In the genomic region with DNA sequence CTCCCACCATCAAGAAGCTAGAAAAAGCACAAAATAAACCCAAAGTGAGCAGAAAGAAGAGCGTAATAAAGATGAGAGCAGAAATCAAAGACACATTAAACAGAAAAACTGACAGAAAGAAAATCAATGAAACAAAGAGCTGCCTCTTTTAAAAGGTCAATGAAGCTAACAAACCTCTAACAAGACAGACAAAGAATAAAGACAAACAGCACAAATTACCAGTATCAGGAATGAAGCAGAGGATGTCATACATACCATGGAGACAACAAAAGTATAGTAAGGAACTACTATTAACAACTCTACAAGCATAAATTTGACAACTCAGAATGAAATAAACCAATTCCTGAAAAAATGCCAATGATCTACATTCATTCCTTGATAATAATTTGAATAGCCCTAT, we compare ENCODE assay signal across 8 cellular contexts.
"Had no signal": no experiment of that assay in that cellular context is flagged by ENCODE, and none has a peak within 500 bp of the region (broad histone marks: within the 10 kb centered on the region; RNA-seq: fewer than 3 reads in every experiment).

No MANE protein-coding gene starts in this region.

- H3K4me3 ChIP-seq: GM23338 had no signal

- H3K27ac ChIP-seq: HL-60 had no signal

- H3K9me3 Mint-ChIP-seq: GM23338, H9 had no signal

- H3K27ac Mint-ChIP-seq: GM23338, H9, IgD-negative memory B cell had no signal

- FAIRE-seq: H1, H54, HepG2 had no signal

- ATAC-seq: GM23338, HepG2 had no signal

- H3K4me3 Mint-ChIP-seq: GM23338, H9, IgD-negative memory B cell had no signal

- H3K4me2 ChIP-seq: GM23338 had no signal

- H3K4me1 Mint-ChIP-seq: GM23338, H9, IgD-negative memory B cell had no signal

- DNase-seq: H9, HCEC 1CT had no signal

- H2AFZ ChIP-seq: GM23338 had no signal
